Comparison of ENCODE assay signal across 14 cellular contexts in the genomic region with DNA sequence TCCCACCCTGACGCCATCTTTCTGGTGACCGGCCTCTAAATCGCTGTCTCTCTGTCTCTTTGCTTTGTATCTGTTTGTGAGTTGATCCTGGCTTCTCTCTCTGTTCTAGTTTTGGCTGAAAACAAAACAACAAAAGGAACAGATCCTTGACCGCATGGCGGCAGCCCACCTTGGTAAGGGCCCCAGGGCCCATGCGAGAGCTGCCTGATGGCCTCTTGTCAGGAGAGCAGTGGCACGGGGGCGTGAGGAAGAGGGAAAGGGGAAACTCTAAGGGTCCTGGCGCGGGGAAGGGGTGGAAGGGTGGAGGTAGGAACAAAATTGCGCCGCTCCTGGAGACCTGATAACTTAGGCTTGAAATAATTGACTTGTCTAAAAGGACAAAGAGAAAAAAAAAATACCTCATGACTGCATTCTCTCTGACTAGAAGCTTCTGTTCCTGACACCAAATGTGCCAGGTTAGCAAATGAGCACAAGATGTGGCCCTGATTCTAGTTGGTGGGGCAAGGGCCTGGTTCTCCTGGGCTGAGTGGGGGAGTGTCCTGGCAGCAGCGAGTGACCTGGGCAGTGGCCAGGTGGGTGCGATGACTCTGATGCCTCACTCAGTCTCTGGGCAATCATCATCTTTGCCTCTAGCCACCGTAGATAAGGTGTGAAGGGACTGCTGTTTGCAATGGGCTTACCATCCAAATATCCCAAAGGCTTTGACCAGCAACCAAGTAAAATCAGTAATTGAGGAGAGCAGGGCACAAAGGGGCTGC.
"Had no signal": no experiment of that assay in that cellular context is flagged by ENCODE, and none has a peak within 500 bp of the region (broad histone marks: within the 10 kb centered on the region; RNA-seq: fewer than 3 reads in every experiment).

No MANE protein-coding gene starts in this region.

- H3K27ac Mint-ChIP-seq: activated CD4-positive, alpha-beta memory T cell treated with anti-CD3 and anti-CD28 coated beads, Interleukin-2, amount 10 ng/mL, durations not matched to agents 7 days and 5 days; activated CD4-positive, alpha-beta T cell treated with anti-CD3 and anti-CD28 coated beads for 36 hours; activated naive CD4-positive, alpha-beta T cell treated with anti-CD3 and anti-CD28 coated beads for 36 hours; type B pancreatic cell had no signal

- H3K4me1 Mint-ChIP-seq: activated CD4-positive, alpha-beta T cell treated with anti-CD3 and anti-CD28 coated beads for 36 hours had no signal

- H3K9me3 Mint-ChIP-seq: activated CD4-positive, alpha-beta memory T cell treated with anti-CD3 and anti-CD28 coated beads, Interleukin-2, amount 10 ng/mL, durations not matched to agents 7 days and 5 days; activated naive CD4-positive, alpha-beta T cell treated with anti-CD3 and anti-CD28 coated beads for 36 hours; neural crest cell; type B pancreatic cell had no signal

- H3K4me3 Mint-ChIP-seq: activated CD4-positive, alpha-beta memory T cell treated with anti-CD3 and anti-CD28 coated beads, Interleukin-2, amount 10 ng/mL, durations not matched to agents 7 days and 5 days; activated CD4-positive, alpha-beta T cell treated with anti-CD3 and anti-CD28 coated beads for 36 hours; activated naive CD4-positive, alpha-beta T cell treated with anti-CD3 and anti-CD28 coated beads for 36 hours; neural crest cell; type B pancreatic cell had no signal

- H3K27me3 Mint-ChIP-seq: activated CD4-positive, alpha-beta memory T cell treated with anti-CD3 and anti-CD28 coated beads, Interleukin-2, amount 10 ng/mL, durations not matched to agents 7 days and 5 days; activated CD4-positive, alpha-beta T cell treated with anti-CD3 and anti-CD28 coated beads for 36 hours; type B pancreatic cell had no signal

- H3K9me3 ChIP-seq: body of pancreas, esophagus muscularis mucosa had no signal

- H3K27ac ChIP-seq: body of pancreas, esophagus muscularis mucosa, WERI-Rb-1 had no signal

- H3K27me3 ChIP-seq: body of pancreas, esophagus muscularis mucosa had no signal

- FAIRE-seq: endometrium, small intestine had no signal

- ATAC-seq: activated CD4-positive, alpha-beta T cell treated with anti-CD3 and anti-CD28 coated beads for 36 hours; body of pancreas; left colon had no signal

- H3K4me3 ChIP-seq: body of pancreas, esophagus muscularis mucosa had no signal

- DNase-seq: activated CD4-positive, alpha-beta memory T cell treated with anti-CD3 and anti-CD28 coated beads, Interleukin-2, amount 10 ng/mL, durations not matched to agents 7 days and 5 days; activated CD4-positive, alpha-beta T cell treated with anti-CD3 and anti-CD28 coated beads for 36 hours; activated naive CD4-positive, alpha-beta T cell treated with anti-CD3 and anti-CD28 coated beads for 36 hours; body of pancreas; glutamatergic neuron; left colon; mesendoderm; small intestine; T1000; WERI-Rb-1 had no signal
